In genomic region chr6:137792160-137793033, GRCh38 we compare ENCODE assay signal across 14 cellular contexts.
DNase-seq lines count a peak whose midpoint lies in the region; ATAC-seq and TF ChIP-seq lines count a peak whose summit lies in the region.
"Had no signal": no experiment of that assay in that cellular context is flagged by ENCODE, and none has a peak within 500 bp of the region (broad histone marks: within the 10 kb centered on the region; RNA-seq: fewer than 3 reads in every experiment).

No MANE protein-coding gene starts in this region.

- peaks cover 62% of the 10 kb centered on the region for H3K4me1 Mint-ChIP-seq in activated naive CD4-positive, alpha-beta T cell treated with anti-CD3 and anti-CD28 coated beads, Interleukin-2, amount 50 U/mL, for 24 hours
- H3K4me1 Mint-ChIP-seq in activated T-cell treated with anti-CD3 and anti-CD28 coated beads, Interleukin-2, amount 50 U/mL, for 72 hours (ENCODE audit: low read depth), result peaks cover 80% of the 10 kb centered on the region

- H3K27ac Mint-ChIP-seq in activated naive CD4-positive, alpha-beta T cell treated with anti-CD3 and anti-CD28 coated beads, Interleukin-2, amount 50 U/mL, for 24 hours, result no peak overlapping the region
- H3K27ac Mint-ChIP-seq in activated T-cell treated with anti-CD3 and anti-CD28 coated beads, Interleukin-2, amount 50 U/mL, for 72 hours, result peak overlapping the region; percentile 54

- peak; percentile 24 for ATAC-seq in HG02610 (IDR thresholded peaks at IDR 0.05; ENCODE audit: unreplicated experiment)
- ATAC-seq in activated T-cell treated with anti-CD3 and anti-CD28 coated beads, Interleukin-2, amount 50 U/mL, for 72 hours (replicated peaks in 1 of 2), result peak; percentile 64 to 74
- ATAC-seq: esophagus mucosa had no signal

- H3K4me1 ChIP-seq in thymus (ENCODE audit: control insufficient read depth, insufficient read depth, low read length) (peaks cover 21% of the 10 kb centered on the region), vagina (no peaks in the 10 kb centered on the region)

- TF ChIP-seq CTCF in vagina (IDR thresholded peaks at IDR 0.05) (no peak), dorsolateral prefrontal cortex (IDR thresholded peaks at IDR 0.05 in 54 of 56, conservative IDR thresholded peaks at IDR 0.05 in 2 of 56; ENCODE audit: low read depth in 1 of 56, partially characterized antibody in 56 of 56) (no peak)

- peaks cover 1% of the 10 kb centered on the region for H3K36me3 Mint-ChIP-seq in activated naive CD4-positive, alpha-beta T cell treated with anti-CD3 and anti-CD28 coated beads, Interleukin-2, amount 50 U/mL, for 24 hours
- H3K36me3 Mint-ChIP-seq in activated T-cell treated with anti-CD3 and anti-CD28 coated beads, Interleukin-2, amount 50 U/mL, for 72 hours (ENCODE audit: insufficient read depth in 2 of 2), result peaks cover 0 to 2% of the 10 kb centered on the region in 2 donors

- TF ChIP-seq POLR2A in vagina (IDR thresholded peaks at IDR 0.05), result no peak

- H3K4me3 Mint-ChIP-seq in activated naive CD4-positive, alpha-beta T cell treated with anti-CD3 and anti-CD28 coated beads, Interleukin-2, amount 50 U/mL, for 24 hours, result peak overlapping the region; percentile 40
- peak overlapping the region; percentile 66 to 70 for H3K4me3 Mint-ChIP-seq in activated T-cell treated with anti-CD3 and anti-CD28 coated beads, Interleukin-2, amount 50 U/mL, for 72 hours

- H3K36me3 ChIP-seq in thymus (ENCODE audit: control insufficient read depth, insufficient read depth) (no peaks in the 10 kb centered on the region), vagina (no peaks in the 10 kb centered on the region)

- H3K4me3 ChIP-seq in thymus (ENCODE audit: low read length) (no peak overlapping the region), vagina (no peak overlapping the region), dorsolateral prefrontal cortex (no peak overlapping the region)

- no peaks in the 10 kb centered on the region for H3K9me3 Mint-ChIP-seq in activated naive CD4-positive, alpha-beta T cell treated with anti-CD3 and anti-CD28 coated beads, Interleukin-2, amount 50 U/mL, for 24 hours
- H3K9me3 Mint-ChIP-seq in activated T-cell treated with anti-CD3 and anti-CD28 coated beads, Interleukin-2, amount 50 U/mL, for 72 hours, result peaks cover 2 to 3% of the 10 kb centered on the region in 2 donors

- intact Hi-C loops in vagina (cut with DNase I), result no loop called here
- intact Hi-C loops in dorsolateral prefrontal cortex (cut with DNase I), result loop anchor here in 1 of 2 donors (10.0 kb wide), 1 partner anchor 152 kb away; no protein-coding TSS in a partner anchor

- 82% methylated on average over 6 of the region's 6 CpGs for WGBS in thymus

- H3K27me3 ChIP-seq in thymus (ENCODE audit: control insufficient read depth, insufficient read depth), result no peaks in the 10 kb centered on the region
- no peaks in the 10 kb centered on the region for H3K27me3 ChIP-seq in vagina
- no peaks in the 10 kb centered on the region for H3K27me3 ChIP-seq in dorsolateral prefrontal cortex

- H3K9me3 ChIP-seq in thymus (ENCODE audit: control insufficient read depth) (no peaks in the 10 kb centered on the region), vagina (no peaks in the 10 kb centered on the region)

- peak overlapping the region; percentile 21 for H3K27ac ChIP-seq in thymus (ENCODE audit: low read depth)
- no peak overlapping the region for H3K27ac ChIP-seq in vagina
- H3K27ac ChIP-seq in dorsolateral prefrontal cortex, result no peak overlapping the region

- DNase-seq in activated naive CD4-positive, alpha-beta T cell (lab: John Stamatoyannopoulos, UW), result no peak
- peak in 1 of 2 donors; percentile 35 for DNase-seq in activated T-cell treated with anti-CD3 and anti-CD28 coated beads, Interleukin-2, amount 50 U/mL, for 72 hours
- DNase-seq in vagina (ENCODE audit: extremely low spot score in 2 of 2), result no peak
- DNase-seq in T1000 (lab: John Stamatoyannopoulos, UW), result no peak
- no peak for DNase-seq in dorsolateral prefrontal cortex
- DNase-seq: anterior cingulate cortex, cortex of kidney, glutamatergic neuron, KBM-7, NCI-H446 treated with DMSO at 0.1 percent for 48 hours had no signal

- H3K27me3 Mint-ChIP-seq in activated naive CD4-positive, alpha-beta T cell treated with anti-CD3 and anti-CD28 coated beads, Interleukin-2, amount 50 U/mL, for 24 hours, result no peaks in the 10 kb centered on the region
- no peaks in the 10 kb centered on the region for H3K27me3 Mint-ChIP-seq in activated T-cell treated with anti-CD3 and anti-CD28 coated beads, Interleukin-2, amount 50 U/mL, for 72 hours (ENCODE audit: low read depth)
